16 cellular contexts compared by ENCODE assay signal in the genomic region with DNA sequence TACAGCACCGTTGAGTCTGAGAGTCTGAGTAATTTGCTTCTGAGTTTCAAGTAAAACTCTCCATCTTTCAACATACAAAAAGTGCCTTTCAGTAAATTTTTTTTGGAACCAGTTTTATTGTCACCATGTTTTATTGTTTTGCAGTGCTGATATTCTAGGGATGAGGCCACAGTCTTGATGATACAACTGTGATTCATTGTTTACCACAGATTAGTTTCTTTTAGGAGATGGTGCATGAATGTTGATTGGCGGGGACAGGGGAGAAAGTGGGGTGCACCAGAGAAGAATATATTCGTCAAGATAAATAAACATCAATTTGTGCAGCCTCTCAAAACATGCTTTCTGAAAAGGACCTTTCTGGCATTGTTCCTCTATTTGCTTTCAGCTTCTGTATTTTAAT.
A peak's percentile ranks its signal among the peaks of the same experiment; 100 is the strongest.
DNase-seq lines count a peak whose midpoint lies in the region; ATAC-seq and TF ChIP-seq lines count a peak whose summit lies in the region.
"Had no signal": no experiment of that assay in that cellular context is flagged by ENCODE, and none has a peak within 500 bp of the region (broad histone marks: within the 10 kb centered on the region; RNA-seq: fewer than 3 reads in every experiment).

No MANE protein-coding gene starts in this region.

- no peak overlapping the region for H3K27ac Mint-ChIP-seq in activated T-cell treated with anti-CD3 and anti-CD28 coated beads, Interleukin-2, amount 50 U/mL, for 24 hours
- H3K27ac Mint-ChIP-seq: CD8-positive, alpha-beta memory T cell had no signal

- H3K27me3 Mint-ChIP-seq in activated T-cell treated with anti-CD3 and anti-CD28 coated beads, Interleukin-2, amount 50 U/mL, for 24 hours: no peaks in the 10 kb centered on the region

- no peaks in the 10 kb centered on the region for H3K36me3 Mint-ChIP-seq in activated T-cell treated with anti-CD3 and anti-CD28 coated beads, Interleukin-2, amount 50 U/mL, for 24 hours (ENCODE audit: low read depth)
- H3K36me3 Mint-ChIP-seq: CD8-positive, alpha-beta memory T cell had no signal

- H3K9me3 Mint-ChIP-seq in activated T-cell treated with anti-CD3 and anti-CD28 coated beads, Interleukin-2, amount 50 U/mL, for 24 hours: no peaks in the 10 kb centered on the region

- peak; percentile 3 for DNase-seq in M059J (ENCODE audit: low read depth)
- peak; percentile 57 for DNase-seq in NCI-H1436 treated with DMSO at 0.1 percent for 48 hours (lab: John Stamatoyannopoulos, UW)
- DNase-seq in NCI-H748 treated with DMSO at 0.1 percent for 48 hours (lab: John Stamatoyannopoulos, UW): peak; percentile 56
- DNase-seq in myocyte (ENCODE audit: low read depth): peak; percentile 64
- DNase-seq in activated T-cell treated with anti-CD3 and anti-CD28 coated beads, Interleukin-2, amount 50 U/mL, for 48 hours: no peak
- no peak for DNase-seq in activated T-cell treated with anti-CD3 and anti-CD28 coated beads, Interleukin-2, amount 50 U/mL, for 24 hours
- no peak for DNase-seq in cerebellar nuclear complex (lab: John Stamatoyannopoulos, UW)
- no peak for DNase-seq in omental fat pad (ENCODE audit: low spot score)
- DNase-seq: ACHN; C1 segment of cervical spinal cord; CD8-positive, alpha-beta memory T cell; DND-41; NCI-H1048; NCI-H2029; NCI-H524 treated with DMSO at 0.1 percent for 48 hours; SHP77 had no signal

- TF ChIP-seq CTCF in omental fat pad (IDR thresholded peaks at IDR 0.05): no peak

- no peak overlapping the region for H3K4me3 Mint-ChIP-seq in activated T-cell treated with anti-CD3 and anti-CD28 coated beads, Interleukin-2, amount 50 U/mL, for 24 hours

- peaks cover 12% of the 10 kb centered on the region for H3K4me1 Mint-ChIP-seq in activated T-cell treated with anti-CD3 and anti-CD28 coated beads, Interleukin-2, amount 50 U/mL, for 24 hours (ENCODE audit: low read depth)

- no peak for ATAC-seq in omental fat pad (ENCODE audit: low FRiP score)

Comparison
In these comparisons a context has a peak if more than half of its experiments do, and no peak if none do; other contexts are left out.
1. DNase-seq: peak in M059J (single experiment), NCI-H1436 treated with DMSO at 0.1 percent for 48 hours (single experiment), NCI-H748 treated with DMSO at 0.1 percent for 48 hours (single experiment) and myocyte (single experiment); none in activated T-cell treated with anti-CD3 and anti-CD28 coated beads, Interleukin-2, amount 50 U/mL, for 48 hours (0 of 2), activated T-cell treated with anti-CD3 and anti-CD28 coated beads, Interleukin-2, amount 50 U/mL, for 24 hours (single experiment), cerebellar nuclear complex (0 of 2) and omental fat pad (single experiment).